ENCODE assay signal across 15 cellular contexts in the genomic region with DNA sequence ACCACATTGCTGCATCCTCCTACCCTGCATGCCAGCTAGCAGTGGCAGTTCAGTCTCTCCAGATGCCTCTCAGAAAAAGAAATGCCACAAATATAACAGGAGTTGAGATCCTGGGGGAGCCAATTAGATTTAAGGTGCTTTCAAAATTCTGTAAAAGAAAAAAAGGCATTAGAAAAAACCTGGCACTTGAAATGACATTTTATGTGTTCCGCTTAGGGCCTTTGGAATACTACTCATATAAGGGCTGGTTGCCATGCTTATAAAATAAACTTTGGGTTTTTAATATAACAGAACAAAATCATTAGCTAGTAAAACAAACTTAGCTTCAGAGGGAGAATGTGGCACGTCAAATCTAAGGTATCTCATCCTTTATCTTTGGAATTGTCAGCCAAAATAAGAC.
DNase-seq lines count a peak whose midpoint lies in the region; ATAC-seq and TF ChIP-seq lines count a peak whose summit lies in the region.
"Had no signal": no experiment of that assay in that cellular context is flagged by ENCODE, and none has a peak within 500 bp of the region (broad histone marks: within the 10 kb centered on the region; RNA-seq: fewer than 3 reads in every experiment).

No MANE protein-coding gene starts in this region.

- H3K4me1 ChIP-seq in gastroesophageal sphincter (peaks cover 8 to 50% (median 11%) of the 10 kb centered on the region in 3 donors), sigmoid colon (peaks cover 0 to 61% (median 47%) of the 10 kb centered on the region in 4 donors), left lung (no peaks in the 10 kb centered on the region)
- H3K4me1 ChIP-seq: HAP-1 had no signal

- no peaks in the 10 kb centered on the region for H3K27me3 ChIP-seq in gastroesophageal sphincter
- no peaks in the 10 kb centered on the region for H3K27me3 ChIP-seq in sigmoid colon
- H3K27me3 ChIP-seq in left lung, result no peaks in the 10 kb centered on the region

- intact Hi-C loops in sigmoid colon (cut with DNase I) (loop anchor here (5.0 kb wide), 1 partner anchor 105 kb away; the partner anchor contains the start of gene ENOX1), left lung (cut with DNase I) (no loop called here)

- H3K27ac ChIP-seq in C4-2B (peak overlapping the region; percentile 41; the same call in 1 of the 2 replicates), gastroesophageal sphincter (peak overlapping the region; percentile 72 to 77 (median 75)), sigmoid colon (peak overlapping the region; percentile 62 to 78 (median 70)), left lung (no peak overlapping the region)

- TF ChIP-seq EP300 in gastroesophageal sphincter (IDR thresholded peaks at IDR 0.05) (no peak), sigmoid colon (IDR thresholded peaks at IDR 0.05) (no peak)

- no peak for TF ChIP-seq POLR2A in gastroesophageal sphincter (IDR thresholded peaks at IDR 0.05)
- TF ChIP-seq POLR2A in sigmoid colon (IDR thresholded peaks at IDR 0.05), result no peak

- no peak for DNase-seq in sigmoid colon
- no peak for DNase-seq in NCI-H2227 treated with DMSO at 0.1 percent for 48 hours (lab: John Stamatoyannopoulos, UW)
- DNase-seq in left lung, result no peak
- DNase-seq in NCI-H1694 treated with DMSO at 0.1 percent for 48 hours (lab: John Stamatoyannopoulos, UW), result no peak
- DNase-seq: C1 segment of cervical spinal cord; Caco-2; CD4-positive, CD25-positive, alpha-beta regulatory T cell; CD8-positive, alpha-beta T cell; DMS153; DND-41; GOT3; HFFc6 had no signal

- 30 to 50% methylated on average over 2 of the region's 2 CpGs for WGBS in gastroesophageal sphincter (ENCODE audit: low coverage in 1 of 2), 2 donors
- WGBS in sigmoid colon, 2 donors, result 76 to 77% methylated on average over 2 of the region's 2 CpGs

- no peak for ATAC-seq in gastroesophageal sphincter
- no peak for ATAC-seq in left lung
- ATAC-seq: CD8-positive, alpha-beta T cell had no signal

- no peaks in the 10 kb centered on the region for H3K36me3 ChIP-seq in gastroesophageal sphincter
- no peaks in the 10 kb centered on the region for H3K36me3 ChIP-seq in sigmoid colon
- H3K36me3 ChIP-seq in left lung, result no peaks in the 10 kb centered on the region
- H3K36me3 ChIP-seq: HAP-1 had no signal

- TF ChIP-seq CTCF in C4-2B (conservative IDR thresholded peaks at IDR 0.05) (no peak), gastroesophageal sphincter (IDR thresholded peaks at IDR 0.05) (no peak), sigmoid colon (IDR thresholded peaks at IDR 0.05) (no peak), left lung (IDR thresholded peaks at IDR 0.05) (no peak)

- H3K9me3 ChIP-seq in gastroesophageal sphincter (no peaks in the 10 kb centered on the region), sigmoid colon (no peaks in the 10 kb centered on the region), left lung (no peaks in the 10 kb centered on the region)
- H3K9me3 ChIP-seq: Caco-2, HAP-1 had no signal

- H3K4me3 ChIP-seq in gastroesophageal sphincter (no peak overlapping the region), sigmoid colon (no peak overlapping the region), left lung (no peak overlapping the region)
- H3K4me3 ChIP-seq: HAP-1 had no signal

Comparison
In these comparisons a context has a peak if more than half of its experiments do, and no peak if none do; other contexts are left out.
1. H3K27ac ChIP-seq: peak in C4-2B (single experiment), gastroesophageal sphincter (4 of 4) and sigmoid colon (4 of 4); none in left lung (0 of 2).